Comparison of ENCODE assay signal across 18 cellular contexts in the genomic region with DNA sequence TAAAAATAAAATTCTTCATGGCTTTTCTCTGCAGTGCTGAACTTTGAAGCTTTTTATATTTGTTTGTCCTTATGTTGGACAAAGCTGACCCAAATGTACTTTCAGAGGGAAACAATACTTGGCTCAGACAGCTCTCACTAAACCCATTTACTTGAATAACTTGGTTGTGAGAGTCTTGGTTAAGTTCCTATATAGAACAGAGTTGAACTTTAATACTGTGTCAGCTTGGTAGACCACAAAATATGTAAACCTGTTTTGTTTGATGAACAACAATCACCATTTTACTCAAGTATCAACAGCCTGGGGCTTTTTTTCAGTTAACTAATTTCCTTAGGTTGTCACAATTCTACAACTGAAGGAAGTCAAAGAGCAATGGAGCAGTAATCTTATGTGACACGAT.
A peak's percentile ranks its signal among the peaks of the same experiment; 100 is the strongest.
DNase-seq lines count a peak whose midpoint lies in the region; ATAC-seq, FAIRE-seq and TF ChIP-seq lines count a peak whose summit lies in the region.
"Had no signal": no experiment of that assay in that cellular context is flagged by ENCODE, and none has a peak within 500 bp of the region (broad histone marks: within the 10 kb centered on the region; RNA-seq: fewer than 3 reads in every experiment).

No MANE protein-coding gene starts in this region.

- H3K27ac Mint-ChIP-seq in MCF 10A (ENCODE audit: low read depth, unreplicated experiment): no peak overlapping the region
- H3K27ac Mint-ChIP-seq: CD14-positive monocyte; CD8-positive, alpha-beta T cell; GM23338 had no signal

- no peaks in the 10 kb centered on the region for H3K4me1 Mint-ChIP-seq in MCF 10A (ENCODE audit: insufficient read depth, unreplicated experiment)
- H3K4me1 Mint-ChIP-seq: CD14-positive monocyte had no signal

- no peaks in the 10 kb centered on the region for H3K27me3 ChIP-seq in mammary epithelial cell (ENCODE audit: insufficient read depth, low read length)
- no peaks in the 10 kb centered on the region for H3K27me3 ChIP-seq in bronchial epithelial cell (ENCODE audit: control insufficient read depth, insufficient read depth, low read length)
- H3K27me3 ChIP-seq in foreskin keratinocyte: no peaks in the 10 kb centered on the region

- H3K79me2 ChIP-seq in mammary epithelial cell (ENCODE audit: insufficient read depth, low read length): no peaks in the 10 kb centered on the region

- H3K9me3 Mint-ChIP-seq in MCF 10A (ENCODE audit: unreplicated experiment): no peaks in the 10 kb centered on the region
- H3K9me3 Mint-ChIP-seq: CD8-positive, alpha-beta T cell; GM23338 had no signal

- H3K27ac ChIP-seq in mammary epithelial cell (ENCODE audit: insufficient read depth, low read depth, low read length): no peak overlapping the region
- no peak overlapping the region for H3K27ac ChIP-seq in foreskin keratinocyte
- H3K27ac ChIP-seq: 22Rv1 had no signal

- POLR2A ChIA-PET in MCF 10A (lab: Yijun Ruan, JAX): no interaction called here

- H3K4me1 ChIP-seq in mammary epithelial cell (ENCODE audit: insufficient read depth, low read length) (peaks cover 3% of the 10 kb centered on the region), foreskin keratinocyte (no peaks in the 10 kb centered on the region)
- H3K4me1 ChIP-seq: Caco-2 had no signal

- BruUV-seq in mammary epithelial cell (replicated peaks; lab: Mats Ljungman, UMichigan) (no TSS peak), MCF 10A (replicated peaks; lab: Mats Ljungman, UMichigan) (no TSS peak)

- no peak overlapping the region for H2AFZ ChIP-seq in mammary epithelial cell (ENCODE audit: low read depth, low read length)
- H2AFZ ChIP-seq: GM23338 had no signal

- H3K4me3 ChIP-seq in mammary epithelial cell (replicated peaks in 1 of 3; ENCODE audit: insufficient read depth in 1 of 3, low read depth in 2 of 3, low read length in 3 of 3) (no peak overlapping the region), bronchial epithelial cell (ENCODE audit: low read depth, low read length) (no peak overlapping the region)
- H3K4me3 ChIP-seq: GM23338 had no signal

- TF ChIP-seq CTCF in mammary epithelial cell (conservative IDR thresholded peaks at IDR 0.05 in 1 of 2, IDR thresholded peaks at IDR 0.05 in 1 of 2; ENCODE audit: extremely low read depth in 1 of 2, insufficient read depth in 1 of 2, low read depth in 1 of 2, low read length in 2 of 2) (no peak), MCF 10A (IDR thresholded peaks at IDR 0.05; ENCODE audit: unreplicated experiment) (no peak), bronchial epithelial cell (IDR thresholded peaks at IDR 0.05; ENCODE audit: insufficient read depth, low read length, severe bottlenecking) (no peak), foreskin keratinocyte (conservative IDR thresholded peaks at IDR 0.05) (no peak)

- H4K20me1 ChIP-seq in mammary epithelial cell (ENCODE audit: insufficient read depth, low read length): no peaks in the 10 kb centered on the region

- CTCF ChIA-PET in mammary epithelial cell (lab: Charles Lee; ENCODE audit: low non-redundant PET) (no interaction called here), MCF 10A (lab: Yijun Ruan, JAX) (interaction anchor here (2.0 kb wide), 1 partner anchor 23 kb away, joined by 4 read pairs; no protein-coding TSS in a partner anchor)

- H3K9me3 ChIP-seq in mammary epithelial cell (replicated peaks; ENCODE audit: insufficient read depth, low read length): no peaks in the 10 kb centered on the region
- H3K9me3 ChIP-seq: Caco-2 had no signal

- WGBS in mammary epithelial cell (ENCODE audit: low coverage, missing lambda C conversion rate): 0% methylated on average over 1 of the region's 1 CpG

- intact Hi-C loops in mammary epithelial cell (cut with micrococcal nuclease): no loop called here
- intact Hi-C loops in MCF 10A (cut with micrococcal nuclease): no loop called here

- DNase-seq in mammary epithelial cell: peak; percentile 65
- DNase-seq in MCF 10A (ENCODE audit: unreplicated experiment): no peak
- peak; percentile 89 for DNase-seq in bronchial epithelial cell (ENCODE audit: low read depth)
- DNase-seq in foreskin keratinocyte: peak; percentile 39 to 59
- DNase-seq in glomerular visceral epithelial cell (ENCODE audit: extremely low spot score): no peak
- DNase-seq in anterior cingulate cortex (lab: John Stamatoyannopoulos, UW): no peak
- DNase-seq: Caco-2; CD8-positive, alpha-beta T cell; DMS 273 treated with DMSO at 0.1 percent for 48 hours; DMS79; H7 had no signal

- ATAC-seq in foreskin keratinocyte: peak; percentile 52
- no peak for ATAC-seq in HG03432 (IDR thresholded peaks at IDR 0.05; ENCODE audit: unreplicated experiment)
- ATAC-seq: CD8-positive, alpha-beta T cell; GM23338; HepG2 had no signal

- no peaks in the 10 kb centered on the region for H3K27me3 Mint-ChIP-seq in MCF 10A (ENCODE audit: insufficient read depth, unreplicated experiment)

- H3K9ac ChIP-seq in mammary epithelial cell (ENCODE audit: insufficient read depth, low read length): no peak overlapping the region

- H3K36me3 ChIP-seq in mammary epithelial cell (ENCODE audit: insufficient read depth, low read length) (no peaks in the 10 kb centered on the region), bronchial epithelial cell (ENCODE audit: control insufficient read depth, insufficient read depth, low read length) (no peaks in the 10 kb centered on the region)

- H3K4me3 Mint-ChIP-seq in MCF 10A (ENCODE audit: unreplicated experiment): no peak overlapping the region
- H3K4me3 Mint-ChIP-seq: CD14-positive monocyte; CD8-positive, alpha-beta T cell; GM23338 had no signal

- no peak for FAIRE-seq in bronchial epithelial cell (lab: Jason Lieb, UNC)
- FAIRE-seq: G401.6, GM12891, HepG2 had no signal

- dilution Hi-C loops in mammary epithelial cell (cut with HindIII; ENCODE audit: low sequenced_read_pairs): no loop called here

- in situ Hi-C loops in mammary epithelial cell (cut with MboI; ENCODE audit: low sequenced_read_pairs in 2 of 2): no loop called here

- no peaks in the 10 kb centered on the region for H3K36me3 Mint-ChIP-seq in MCF 10A (ENCODE audit: insufficient read depth, unreplicated experiment)
- H3K36me3 Mint-ChIP-seq: CD14-positive monocyte; CD8-positive, alpha-beta T cell had no signal

- no peak overlapping the region for H3K4me2 ChIP-seq in mammary epithelial cell (ENCODE audit: insufficient read depth, low read depth, low read length)
- H3K4me2 ChIP-seq: GM23338 had no signal

Comparison
In these comparisons a context has a peak if more than half of its experiments do, and no peak if none do; other contexts are left out.
1. DNase-seq: peak in mammary epithelial cell (single experiment), bronchial epithelial cell (single experiment) and foreskin keratinocyte (2 of 2); none in MCF 10A (single experiment), glomerular visceral epithelial cell (single experiment) and anterior cingulate cortex (0 of 58).